Comparison of ENCODE assay signal across 29 cellular contexts in the genomic region with DNA sequence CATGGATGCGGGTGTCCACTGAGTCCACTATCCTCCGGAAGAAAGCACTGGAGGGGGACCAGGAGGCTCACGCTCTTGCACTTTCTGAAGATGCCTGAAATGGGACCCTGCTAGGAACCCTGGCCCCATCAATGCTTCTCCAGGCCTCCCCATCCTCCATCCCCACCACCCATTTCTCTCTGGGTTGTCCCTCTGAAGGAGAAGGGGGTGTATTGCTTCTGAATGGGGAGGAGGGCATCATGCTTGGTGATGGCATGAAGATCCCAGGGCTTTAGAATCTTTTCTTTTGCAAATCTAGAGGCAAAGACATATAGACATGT. TPM values are rescaled to one million over a fixed set of nuclear protein-coding genes. Genes with fewer than 3 reads are reported as not detected.
DNase-seq lines count a peak whose midpoint lies in the region; ATAC-seq, FAIRE-seq and TF ChIP-seq lines count a peak whose summit lies in the region.
"Had no signal": no experiment of that assay in that cellular context is flagged by ENCODE, and none has a peak within 500 bp of the region (broad histone marks: within the 10 kb centered on the region; RNA-seq: fewer than 3 reads in every experiment).

No MANE protein-coding gene starts in this region.

- no peak overlapping the region for H3K56ac ChIP-seq in H1 (replicated peaks; ENCODE audit: insufficient read length, low read depth, low read length)

- peaks cover 19% of the 10 kb centered on the region; the same call in 1 of the 2 replicates for H3K23me2 ChIP-seq in H1 (ENCODE audit: low read depth, low read length)

- 75% methylated on average over 3 of the region's 3 CpGs; no CpG with 5 or more reads in 1 of the 2 experiments for WGBS in H1 (ENCODE audit: extremely low coverage in 1 of 2, insufficient coverage in 1 of 2, insufficient read length in 1 of 2, insufficient replicate concordance in 2 of 2, low coverage in 1 of 2, low lambda C conversion rate in 2 of 2, missing lambda C conversion rate in 1 of 2), 2 experiments
- WGBS in neuronal stem cell (ENCODE audit: extremely low coverage in 2 of 2, insufficient read length in 2 of 2, insufficient replicate concordance in 1 of 2), 2 donors: no CpG with 5 or more reads among the region's 3 CpGs

- DNase-seq in DND-41: no peak
- peak in 1 of 2 experiments; percentile 50 for DNase-seq in H1 (ENCODE audit: low read depth in 1 of 2, low spot score in 2 of 2)
- no peak for DNase-seq in neuronal stem cell (ENCODE audit: low spot score)
- no peak for DNase-seq in NCI-H146 (lab: John Stamatoyannopoulos, UW)
- DNase-seq in activated gamma-delta T cell treated with Interleukin-2 at 50 U/mL for 16 hours: no peak
- no peak for DNase-seq in activated CD4-positive, alpha-beta T cell treated with anti-CD3 and anti-CD28 coated beads, Interleukin-2, amount 50 U/mL, for 1 hour
- DNase-seq: activated B cell treated with CpG ODN at 0.5 μM for 24 hours; activated CD4-positive, alpha-beta T cell treated with anti-CD3 and anti-CD28 coated beads, Interleukin-2, amount 10 ng/mL, durations not matched to agents 7 days and 5 days; activated gamma-delta T cell; activated T-cell treated with anti-CD3 and anti-CD28 coated beads, Interleukin-2, amount 50 U/mL, for 24 hours; BE2C; gastrocnemius medialis; HFFc6; KBM-7; left cardiac atrium; MG63; NCI-H187 treated with DMSO at 0.1 percent for 48 hours; NCI-H2171; right cardiac atrium; SIG-M5; spleen; stimulated activated CD4-positive, alpha-beta T cell treated with anti-CD3 and anti-CD28 coated beads, Interleukin-2, amount 100 ng/mL, for 24 hours; T1000 had no signal

- POLR2A ChIA-PET in H1 (lab: Charles Lee; ENCODE audit: partially characterized antibody): interaction anchor here (1.2 to 3.8 kb wide), 4 partner anchors 10 to 473 kb away, joined by 4 to 11 read pairs (median 6); partner anchors contain the start of gene CARMIL3

- no peak for FAIRE-seq in H1 (lab: Jason Lieb, UNC)
- FAIRE-seq: endothelial cell of umbilical vein, GM12892 had no signal

- TF ChIP-seq EP300 in H1 (IDR thresholded peaks at IDR 0.05; ENCODE audit: borderline replicate concordance in 1 of 2, low read depth in 2 of 2, low read length in 2 of 2): no peak

- H2AK5ac ChIP-seq in H1 (ENCODE audit: low read depth, low read length) (0 out of 2 replicates have a peak overlapping the region, but pooled peaks have one; percentile 45), neuronal stem cell (ENCODE audit: low read depth, low read length) (peak overlapping the region; percentile 64)

- no peaks in the 10 kb centered on the region for H3K79me2 ChIP-seq in DND-41 (ENCODE audit: insufficient read depth, low read length)
- H3K79me2 ChIP-seq in H1 (ENCODE audit: control insufficient read depth in 1 of 2, insufficient read depth in 2 of 2, low read length in 2 of 2): no peaks in the 10 kb centered on the region

- no peak overlapping the region for H3K27ac ChIP-seq in DND-41 (ENCODE audit: low read length)
- H3K27ac ChIP-seq in HUES6 (ENCODE audit: low read depth, low read length): no peak overlapping the region
- H3K27ac ChIP-seq in H1 (ENCODE audit: low read depth, low read length): no peak overlapping the region
- H3K27ac ChIP-seq in neuronal stem cell (replicated peaks; ENCODE audit: low read length): peak overlapping the region; percentile 62
- H3K27ac ChIP-seq: gastrocnemius medialis, spleen had no signal

- H2AFZ ChIP-seq in DND-41 (ENCODE audit: low read depth, low read length) (0 out of 2 replicates have a peak overlapping the region, but pooled peaks have one; percentile 26), H1 (ENCODE audit: low read length) (no peak overlapping the region), neuronal stem cell (ENCODE audit: low read length) (peak overlapping the region; percentile 95)

- ATAC-seq in DND-41 (ENCODE audit: insufficient read depth, low read depth) (no peak), GM21367 (IDR thresholded peaks at IDR 0.05; ENCODE audit: unreplicated experiment) (no peak)
- ATAC-seq: gastrocnemius medialis had no signal

- no peak for TF ChIP-seq RAD21 in H1 (IDR thresholded peaks at IDR 0.05 in 1 of 2, conservative IDR thresholded peaks at IDR 0.05 in 1 of 2; ENCODE audit: low read depth in 2 of 2, low read length in 2 of 2)

- H3K23ac ChIP-seq in H1 (ENCODE audit: insufficient read length): no peak overlapping the region
- H3K23ac ChIP-seq in neuronal stem cell (ENCODE audit: low read depth, low read length, poor library complexity): no peak overlapping the region

- no peak overlapping the region for H2BK120ac ChIP-seq in H1 (replicated peaks; ENCODE audit: low read depth, low read length)
- peak overlapping the region; percentile 65 for H2BK120ac ChIP-seq in neuronal stem cell (ENCODE audit: low read depth, low read length)

- H3K9ac ChIP-seq in DND-41 (ENCODE audit: low read depth, low read length) (no peak overlapping the region), HUES6 (ENCODE audit: low read length) (no peak overlapping the region), H1 (replicated peaks in 1 of 4; ENCODE audit: extremely low read depth in 1 of 4, low read depth in 3 of 4, low read length in 3 of 4) (peak overlapping the region in 1 of 4 experiments; percentile 7; a peak in 1 of 7 replicates), neuronal stem cell (ENCODE audit: low read depth, low read length, poor library complexity) (no peak overlapping the region)

- H4K20me1 ChIP-seq in DND-41 (ENCODE audit: insufficient read depth, low read length) (no peaks in the 10 kb centered on the region), H1 (replicated peaks in 1 of 2; ENCODE audit: control insufficient read depth in 1 of 2, insufficient read depth in 2 of 2, low read length in 2 of 2) (peaks cover 6 to 7% of the 10 kb centered on the region in 2 experiments)

- no peak overlapping the region for H3K4me2 ChIP-seq in DND-41 (ENCODE audit: insufficient read depth, low read length)
- peak overlapping the region; percentile 70 to 88 for H3K4me2 ChIP-seq in H1 (ENCODE audit: insufficient read depth in 1 of 2, low read depth in 2 of 2, low read length in 2 of 2)
- H3K4me2 ChIP-seq in neuronal stem cell (ENCODE audit: insufficient read depth, low read length, poor library complexity, severe bottlenecking): no peak overlapping the region

- 0 out of 2 replicates have a peak overlapping the region, but pooled peaks have one; percentile 18 for H2BK12ac ChIP-seq in H1 (ENCODE audit: low read depth, low read length)
- H2BK12ac ChIP-seq in neuronal stem cell (ENCODE audit: low read length): no peak overlapping the region

- H3K18ac ChIP-seq in H1 (ENCODE audit: extremely low read depth, low read length) (no peak overlapping the region), neuronal stem cell (ENCODE audit: low read length) (peak overlapping the region; percentile 89)

- H4K5ac ChIP-seq in H1 (ENCODE audit: insufficient read length, low read depth, low read length): no peak overlapping the region

- CTCF ChIA-PET in H1 (lab: Charles Lee; ENCODE audit: partially characterized antibody): interaction anchor here (0.6 to 1.7 kb wide), 3 partner anchors 8 to 352 kb away, joined by 3 to 6 read pairs (median 4); no protein-coding TSS in a partner anchor

- H4K91ac ChIP-seq in H1 (replicated peaks; ENCODE audit: insufficient read length, low read length) (peak overlapping the region; percentile 6), neuronal stem cell (ENCODE audit: low read depth, low read length, poor library complexity) (no peak overlapping the region)

- 0 out of 2 replicates have a peak overlapping the region, but pooled peaks have one; percentile 9 for H2BK20ac ChIP-seq in H1 (ENCODE audit: low read length)

- TF ChIP-seq POLR2A in H1 (IDR thresholded peaks at IDR 0.05; ENCODE audit: control extremely low read depth in 1 of 2, low read depth in 2 of 2, low read length in 2 of 2): no peak

- no peaks in the 10 kb centered on the region for H3K9me3 ChIP-seq in DND-41 (ENCODE audit: insufficient read depth, low read length, severe bottlenecking)
- no peaks in the 10 kb centered on the region for H3K9me3 ChIP-seq in HUES6 (ENCODE audit: control insufficient read depth, insufficient read depth, low read depth, low read length)
- no peaks in the 10 kb centered on the region for H3K9me3 ChIP-seq in H1 (ENCODE audit: insufficient read depth in 2 of 2, low read depth in 1 of 2, low read length in 1 of 2)
- H3K9me3 ChIP-seq in neuronal stem cell (replicated peaks in 1 of 2; ENCODE audit: control insufficient read depth in 2 of 2, insufficient read depth in 1 of 2, low read depth in 1 of 2, low read length in 2 of 2): no peaks in the 10 kb centered on the region
- H3K9me3 ChIP-seq: BE2C, gastrocnemius medialis, MG63, spleen had no signal

- no peak overlapping the region for H4K8ac ChIP-seq in H1 (ENCODE audit: extremely low read depth, insufficient read depth, low read length)
- peak overlapping the region; percentile 50 for H4K8ac ChIP-seq in neuronal stem cell (ENCODE audit: low read depth, low read length)

- H3K36me3 ChIP-seq in DND-41 (ENCODE audit: insufficient read depth, low read length) (no peaks in the 10 kb centered on the region), HUES6 (ENCODE audit: control insufficient read depth, insufficient read depth, low read length) (no peaks in the 10 kb centered on the region), H1 (ENCODE audit: control insufficient read depth in 2 of 4, insufficient read depth in 4 of 4, low read length in 3 of 4) (peaks cover 0 to 4% (median 0%) of the 10 kb centered on the region in 4 experiments; a peak in 1 of 8 replicates), neuronal stem cell (replicated peaks in 1 of 2; ENCODE audit: control insufficient read depth in 2 of 2, insufficient read depth in 2 of 2, low read length in 2 of 2) (peaks cover 0 to 2% of the 10 kb centered on the region in 2 donors)
- H3K36me3 ChIP-seq: BE2C, gastrocnemius medialis, MG63, spleen had no signal

- H3K79me1 ChIP-seq in H1 (ENCODE audit: low read depth, low read length) (no peaks in the 10 kb centered on the region), neuronal stem cell (ENCODE audit: low read depth, low read length) (peaks cover 3% of the 10 kb centered on the region)

- H3K4me3 ChIP-seq in DND-41 (ENCODE audit: low read depth in 1 of 2, low read length in 2 of 2) (no peak overlapping the region), HUES6 (ENCODE audit: low read depth, low read length) (peak overlapping the region; percentile 56; the same call in 1 of the 2 replicates), H1 (ENCODE audit: extremely low read depth in 1 of 4, insufficient read depth in 2 of 4, low read depth in 3 of 4, low read length in 4 of 4) (peak overlapping the region in 2 of 4 experiments; percentile 3 to 93; a peak in 2 of 8 replicates), neuronal stem cell (ENCODE audit: low read length in 2 of 2) (peak overlapping the region in 1 of 2 donors; percentile 48)
- H3K4me3 ChIP-seq: gastrocnemius medialis, MG63, spleen had no signal

- TF ChIP-seq CTCF in DND-41 (IDR thresholded peaks at IDR 0.05; ENCODE audit: borderline replicate concordance, extremely low read depth, low read length, poor library complexity, severe bottlenecking): no peak
- TF ChIP-seq CTCF in H1 (IDR thresholded peaks at IDR 0.05; ENCODE audit: control extremely low read depth in 1 of 3, insufficient read depth in 1 of 3, low read depth in 1 of 3, low read length in 3 of 3): no peak

- H2BK5ac ChIP-seq in H1 (ENCODE audit: low read depth, low read length): peak overlapping the region; percentile 40; the same call in 1 of the 2 replicates
- peak overlapping the region; percentile 88 for H2BK5ac ChIP-seq in neuronal stem cell (ENCODE audit: low read length)

- H3K14ac ChIP-seq in H1 (ENCODE audit: insufficient read length) (no peak overlapping the region), neuronal stem cell (ENCODE audit: low read length) (peak overlapping the region; percentile 44)

- H3K27me3 ChIP-seq in DND-41 (ENCODE audit: insufficient read depth, low read length, poor library complexity) (peaks cover 6% of the 10 kb centered on the region), HUES6 (ENCODE audit: control insufficient read depth, insufficient read depth, low read length) (peaks cover 50% of the 10 kb centered on the region), H1 (replicated peaks in 1 of 4; ENCODE audit: control insufficient read depth in 3 of 4, extremely low read depth in 1 of 4, insufficient read depth in 3 of 4, low read length in 3 of 4) (peaks cover 17 to 29% (median 25%) of the 10 kb centered on the region in 4 experiments), neuronal stem cell (ENCODE audit: control insufficient read depth in 3 of 3, insufficient read depth in 3 of 3, low read depth in 1 of 3, low read length in 3 of 3) (peaks cover 19 to 55% (median 29%) of the 10 kb centered on the region in 3 experiments)
- H3K27me3 ChIP-seq: MG63 had no signal

- H2BK15ac ChIP-seq in H1 (ENCODE audit: low read length) (no peak overlapping the region; the same call in 1 of the 2 replicates), neuronal stem cell (ENCODE audit: low read length) (peak overlapping the region; percentile 99)

- no peak overlapping the region for H3K4ac ChIP-seq in H1 (replicated peaks; ENCODE audit: insufficient read length, low read depth, low read length)
- no peak overlapping the region for H3K4ac ChIP-seq in neuronal stem cell (ENCODE audit: low read length)

- no peaks in the 10 kb centered on the region for H3K4me1 ChIP-seq in DND-41 (ENCODE audit: insufficient read depth, low read length)
- peaks cover 11% of the 10 kb centered on the region for H3K4me1 ChIP-seq in HUES6 (ENCODE audit: control insufficient read depth, insufficient read depth, low read length)
- H3K4me1 ChIP-seq in H1 (replicated peaks in 1 of 4; ENCODE audit: control insufficient read depth in 3 of 4, insufficient read depth in 4 of 4, low read length in 3 of 4): peaks cover 5 to 15% (median 9%) of the 10 kb centered on the region in 4 experiments; a peak in 6 of 7 replicates
- peaks cover 6 to 13% of the 10 kb centered on the region in 2 donors for H3K4me1 ChIP-seq in neuronal stem cell (ENCODE audit: control insufficient read depth in 2 of 2, insufficient read depth in 1 of 2, low read depth in 1 of 2, low read length in 2 of 2)
- H3K4me1 ChIP-seq: gastrocnemius medialis had no signal

RNA-seq across cellular contexts. Expression of gene JPH4, which starts 0.7 kb away (rescaled TPM):
- 46.4 and 46.7 TPM in 2 replicates for total RNA-seq in H1 (2021; fragmentation: NEBNext Ultra II Directional; extraction: Animal tissue kit (Norgen Biotek cat#: 25700))
- 23.9 and 35.0 TPM in 2 replicates for polyA plus RNA-seq in H1 (2011; rRNA removed)
- polyA plus RNA-seq in H1 (2011; cell fraction: cytosol; rRNA removed): 31.2 TPM
- 48.6 TPM for polyA plus RNA-seq in H1 (2011; cell fraction: nucleus; rRNA removed)
- polyA plus RNA-seq in H1 (2012, experiment 1 of 2): 20.3 to 33.0 TPM (median 27.2 TPM) in 4 replicates
- polyA plus RNA-seq in H1 (2012, experiment 2 of 2): 23.3 TPM
- polyA plus RNA-seq in H1 (2013, experiment 1 of 2): 23.9 TPM
- polyA plus RNA-seq in H1 (2013, experiment 2 of 2): 23.3 TPM
- 11.2 and 13.2 TPM in 2 replicates for polyA minus RNA-seq in H1 (2011; rRNA and poly(A)+ RNA removed)
- polyA minus RNA-seq in H1 (2011; cell fraction: cytosol; rRNA and poly(A)+ RNA removed): 19.1 TPM
- 24.3 TPM for polyA minus RNA-seq in H1 (2011; cell fraction: nucleus; rRNA and poly(A)+ RNA removed)
- 19.9 TPM for polyA plus RNA-seq in neuronal stem cell (2013, experiment 1 of 2)
- polyA plus RNA-seq in neuronal stem cell (2013, experiment 2 of 2): 21.1 TPM
- total RNA-seq: activated CD4-positive, alpha-beta T cell treated with anti-CD3 and anti-CD28 coated beads, Interleukin-2, amount 10 ng/mL, durations not matched to agents 7 days and 5 days; endothelial cell of umbilical vein; HFFc6; lung microvascular endothelial cell had no signal

RNA-seq across cellular contexts. Expression of gene AP1G2, which starts 11.7 kb away (rescaled TPM):
- 70.1 and 70.9 TPM in 2 replicates for total RNA-seq in H1 (2021; fragmentation: NEBNext Ultra II Directional; extraction: Animal tissue kit (Norgen Biotek cat#: 25700))
- polyA plus RNA-seq in H1 (2011; rRNA removed): 134 and 162 TPM in 2 replicates
- 149 TPM for polyA plus RNA-seq in H1 (2011; cell fraction: cytosol; rRNA removed)
- polyA plus RNA-seq in H1 (2011; cell fraction: nucleus; rRNA removed): 1,259 TPM
- 88.4 to 117 TPM (median 102 TPM) in 4 replicates for polyA plus RNA-seq in H1 (2012, experiment 1 of 2)
- polyA plus RNA-seq in H1 (2012, experiment 2 of 2): 65.4 TPM
- polyA plus RNA-seq in H1 (2013, experiment 1 of 2): 65.1 TPM
- polyA plus RNA-seq in H1 (2013, experiment 2 of 2): 60.0 TPM
- polyA minus RNA-seq in H1 (2011; rRNA and poly(A)+ RNA removed): 116 and 124 TPM in 2 replicates
- 57.8 TPM for polyA minus RNA-seq in H1 (2011; cell fraction: cytosol; rRNA and poly(A)+ RNA removed)
- polyA minus RNA-seq in H1 (2011; cell fraction: nucleus; rRNA and poly(A)+ RNA removed): 206 TPM
- 77.9 TPM for polyA plus RNA-seq in neuronal stem cell (2013, experiment 1 of 2)
- 80.8 TPM for polyA plus RNA-seq in neuronal stem cell (2013, experiment 2 of 2)

RNA-seq across cellular contexts. Expression of gene THTPA, which starts 23.2 kb away (rescaled TPM):
- total RNA-seq in H1 (2021; fragmentation: NEBNext Ultra II Directional; extraction: Animal tissue kit (Norgen Biotek cat#: 25700)): 14.8 and 16.6 TPM in 2 replicates
- 19.0 and 23.4 TPM in 2 replicates for polyA plus RNA-seq in H1 (2011; rRNA removed)
- 16.2 TPM for polyA plus RNA-seq in H1 (2011; cell fraction: cytosol; rRNA removed)
- 16.0 TPM for polyA plus RNA-seq in H1 (2011; cell fraction: nucleus; rRNA removed)
- 14.7 to 21.8 TPM (median 19.2 TPM) in 4 replicates for polyA plus RNA-seq in H1 (2012, experiment 1 of 2)
- 25.1 TPM for polyA plus RNA-seq in H1 (2012, experiment 2 of 2)
- polyA plus RNA-seq in H1 (2013, experiment 1 of 2): 7.0 TPM
- polyA plus RNA-seq in H1 (2013, experiment 2 of 2): 8.4 TPM
- polyA minus RNA-seq in H1 (2011; rRNA and poly(A)+ RNA removed): 16.4 and 30.4 TPM in 2 replicates
- 6.2 TPM for polyA minus RNA-seq in H1 (2011; cell fraction: cytosol; rRNA and poly(A)+ RNA removed)
- polyA minus RNA-seq in H1 (2011; cell fraction: nucleus; rRNA and poly(A)+ RNA removed): 14.0 TPM
- 8.8 TPM for polyA plus RNA-seq in neuronal stem cell (2013, experiment 1 of 2)
- polyA plus RNA-seq in neuronal stem cell (2013, experiment 2 of 2): 7.5 TPM

RNA-seq across cellular contexts. Expression of gene ZFHX2, which starts 27.7 kb away (rescaled TPM):
- total RNA-seq in H1 (2021; fragmentation: NEBNext Ultra II Directional; extraction: Animal tissue kit (Norgen Biotek cat#: 25700)): 27.0 and 28.6 TPM in 2 replicates
- 2.7 and 3.7 TPM in 2 replicates for polyA plus RNA-seq in H1 (2011; rRNA removed)
- polyA plus RNA-seq in H1 (2011; cell fraction: cytosol; rRNA removed): 1.7 TPM
- polyA plus RNA-seq in H1 (2011; cell fraction: nucleus; rRNA removed): 7.3 TPM
- polyA plus RNA-seq in H1 (2012, experiment 1 of 2): 14.7 to 22.4 TPM (median 19.8 TPM) in 4 replicates
- polyA plus RNA-seq in H1 (2012, experiment 2 of 2): 7.9 TPM
- polyA plus RNA-seq in H1 (2013, experiment 1 of 2): 13.2 TPM
- polyA plus RNA-seq in H1 (2013, experiment 2 of 2): 12.1 TPM
- 6.0 and 8.5 TPM in 2 replicates for polyA minus RNA-seq in H1 (2011; rRNA and poly(A)+ RNA removed)
- polyA minus RNA-seq in H1 (2011; cell fraction: cytosol; rRNA and poly(A)+ RNA removed): 15.5 TPM
- polyA minus RNA-seq in H1 (2011; cell fraction: nucleus; rRNA and poly(A)+ RNA removed): 13.7 TPM
- polyA plus RNA-seq in neuronal stem cell (2013, experiment 1 of 2): 3.9 TPM
- 4.4 TPM for polyA plus RNA-seq in neuronal stem cell (2013, experiment 2 of 2)

RNA-seq across cellular contexts. Expression of gene DHRS2, which starts 56.9 kb away (rescaled TPM):
- total RNA-seq in H1 (2021; fragmentation: NEBNext Ultra II Directional; extraction: Animal tissue kit (Norgen Biotek cat#: 25700)): 0.44 and 1.1 TPM in 2 replicates
- 3.5 and 4.4 TPM in 2 replicates for polyA plus RNA-seq in H1 (2011; rRNA removed)
- 6.2 TPM for polyA plus RNA-seq in H1 (2011; cell fraction: cytosol; rRNA removed)
- 5.7 TPM for polyA plus RNA-seq in H1 (2011; cell fraction: nucleus; rRNA removed)
- polyA plus RNA-seq in H1 (2012, experiment 1 of 2): 0.91 to 2.7 TPM (median 1.8 TPM) in 4 replicates
- polyA plus RNA-seq in H1 (2012, experiment 2 of 2): 0.72 TPM
- polyA plus RNA-seq in H1 (2013, experiment 1 of 2): 1.5 TPM
- 1.2 TPM for polyA plus RNA-seq in H1 (2013, experiment 2 of 2)
- 4.0 and 4.9 TPM in 2 replicates for polyA minus RNA-seq in H1 (2011; rRNA and poly(A)+ RNA removed)
- polyA minus RNA-seq in H1 (2011; cell fraction: cytosol; rRNA and poly(A)+ RNA removed): 0.81 TPM
- 7.5 TPM for polyA minus RNA-seq in H1 (2011; cell fraction: nucleus; rRNA and poly(A)+ RNA removed)
- polyA plus RNA-seq in neuronal stem cell (2013, experiment 1 of 2): 0.13 TPM
- polyA plus RNA-seq in neuronal stem cell (2013, experiment 2 of 2): 0.19 TPM
- total RNA-seq: activated B cell treated with CpG ODN at 0.5 μM for 24 hours, endothelial cell of umbilical vein, gastrocnemius medialis, left cardiac atrium, neural crest cell, right cardiac atrium had no signal
- polyA plus RNA-seq: right cardiac atrium had no signal

Comparison
In these comparisons a context has a peak if more than half of its experiments do, and no peak if none do; other contexts are left out.
1. H3K4me2 ChIP-seq: peak in H1 (2 of 2); none in DND-41 (single experiment) and neuronal stem cell (single experiment).